ENCODE assay signal across 26 cellular contexts in the genomic region with DNA sequence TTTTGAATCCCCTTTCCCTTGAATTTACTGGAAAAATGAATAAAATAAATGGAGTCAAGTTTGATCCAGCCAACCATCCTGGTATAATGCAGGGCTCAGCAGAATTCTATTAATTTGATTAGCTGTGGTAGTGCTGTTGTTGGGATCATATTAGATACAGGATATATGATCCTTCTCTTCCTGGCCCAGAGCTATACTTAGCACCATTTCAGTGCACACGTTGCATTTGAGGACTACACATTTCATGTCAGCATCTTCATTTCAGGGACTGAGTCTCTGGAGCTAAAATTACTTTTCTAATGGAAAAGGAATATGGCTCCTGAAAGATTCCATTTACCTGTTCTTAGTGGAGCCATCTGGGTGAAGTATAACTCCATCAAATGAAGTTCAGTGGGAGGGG.
"Had no signal": no experiment of that assay in that cellular context is flagged by ENCODE, and none has a peak within 500 bp of the region (broad histone marks: within the 10 kb centered on the region; RNA-seq: fewer than 3 reads in every experiment).

No MANE protein-coding gene starts in this region.

- ATAC-seq: stimulated activated effector memory CD8-positive, alpha-beta T cell treated with anti-CD3 and anti-CD28 coated beads, Interleukin-12 subunit alpha, Interleukin-12 subunit beta, amount 100 ng/mL, for 72 hours; stimulated activated memory B cell treated with anti-CD40 and anti-IgM and Interleukin-4, amounts not matched to agents 10 μg/mL and 1 μg/mL and 100 μg/mL, for 72 hours; stimulated activated naive B cell treated with anti-CD40 and anti-IgM and Interleukin-4, amounts not matched to agents 10 μg/mL and 1 μg/mL and 100 μg/mL, for 72 hours; stimulated activated naive CD8-positive, alpha-beta T cell treated with anti-CD3 and anti-CD28 coated beads, Interleukin-15, amount 100 ng/mL, for 72 hours; stimulated activated naive CD8-positive, alpha-beta T cell treated with anti-CD3 and anti-CD28 coated beads, Interleukin-15, Interleukin-2, amounts not matched to agents 100 U/mL and 50 U/mL, for 24 hours; upper lobe of right lung had no signal

- H3K4me3 ChIP-seq: stomach, suprapubic skin, testis, thoracic aorta, thyroid gland, tibial artery, tibial nerve, transverse colon, upper lobe of left lung, upper lobe of right lung, uterus, vagina had no signal

- H3K27ac ChIP-seq: stomach, suprapubic skin, testis, thoracic aorta, thyroid gland, tibial artery, tibial nerve, transverse colon, upper lobe of left lung, upper lobe of right lung, uterus, vagina had no signal

- DNase-seq: stimulated activated CD4-positive, alpha-beta T cell treated with anti-CD3 and anti-CD28 coated beads, Interleukin-2, amount 100 ng/mL, for 48 hours; stimulated activated CD4-positive, alpha-beta T cell treated with anti-CD3 and anti-CD28 coated beads, Interleukin-4, amount 100 ng/mL, for 1 hour; stimulated activated CD4-positive, alpha-beta T cell treated with anti-CD3 and anti-CD28 coated beads, Interleukin-4, amount 100 ng/mL, for 24 hours; stimulated activated CD4-positive, alpha-beta T cell treated with anti-CD3 and anti-CD28 coated beads, Interleukin-4, amount 100 ng/mL, for 4 hours; stimulated activated CD8-positive, alpha-beta memory T cell treated with anti-CD3 and anti-CD28 coated beads, Interleukin-4, amount 100 ng/mL, for 48 hours; stimulated activated naive B cell treated with anti-CD40 and anti-IgM and Interleukin-4, amounts not matched to agents 10 μg/mL and 1 μg/mL and 100 μg/mL, for 72 hours; stimulated activated naive CD4-positive, alpha-beta T cell; stimulated activated naive CD4-positive, alpha-beta T cell treated with Interleukin-2 at 50 U/mL for 16 hours; stimulated activated naive CD8-positive, alpha-beta T cell treated with anti-CD3 and anti-CD28 coated beads, Interleukin-15, amount 100 ng/mL, for 72 hours; stimulated activated naive CD8-positive, alpha-beta T cell treated with anti-CD3 and anti-CD28 coated beads, Interleukin-15, Interleukin-2, amounts not matched to agents 100 U/mL and 50 U/mL, for 24 hours; stomach; substantia nigra; testis; thyroid gland; tibial artery; transverse colon; trophoblast cell; upper lobe of left lung; upper lobe of right lung; uterus had no signal

- H3K27me3 ChIP-seq: stomach, suprapubic skin, testis, thyroid gland, tibial artery, tibial nerve, transverse colon, upper lobe of left lung, upper lobe of right lung, uterus, vagina had no signal

- H3K36me3 ChIP-seq: stomach, suprapubic skin, thoracic aorta, thyroid gland, tibial artery, tibial nerve, transverse colon, upper lobe of right lung, uterus, vagina had no signal

- H3K9me3 ChIP-seq: stomach, suprapubic skin, testis, thoracic aorta, thyroid gland, tibial artery, tibial nerve, transverse colon, upper lobe of left lung, upper lobe of right lung, uterus, vagina had no signal

- H3K4me1 ChIP-seq: stomach, suprapubic skin, testis, thyroid gland, tibial artery, tibial nerve, transverse colon, upper lobe of left lung, upper lobe of right lung, uterus, vagina had no signal
